In genomic region chr9:7333714-7334113, GRCh38 we compare ENCODE assay signal across 20 cellular contexts.
"Had no signal": no experiment of that assay in that cellular context is flagged by ENCODE, and none has a peak within 500 bp of the region (broad histone marks: within the 10 kb centered on the region; RNA-seq: fewer than 3 reads in every experiment).

No MANE protein-coding gene starts in this region.

- H3K27me3 ChIP-seq: colonic mucosa, gastrocnemius medialis, heart right ventricle, right lobe of liver, spleen, tibial artery, upper lobe of right lung, vagina had no signal

- H3K9ac ChIP-seq: parathyroid adenoma had no signal

- H3K9me3 ChIP-seq: colonic mucosa, gastrocnemius medialis, psoas muscle, right lobe of liver, spleen, tibial artery, upper lobe of right lung, vagina had no signal

- ATAC-seq: gastrocnemius medialis; heart right ventricle; natural killer cell treated with Interleukin-12 subunit alpha and Interleukin-12 subunit beta and Interleukin-15 and Interleukin-18, amount 100 ng/mL, for 72 hours; psoas muscle; right lobe of liver; stimulated activated memory B cell treated with anti-CD40 and anti-IgM and Interleukin-4, amounts not matched to agents 10 μg/mL and 1 μg/mL and 100 μg/mL, for 72 hours; upper lobe of right lung had no signal

- DNase-seq: colonic mucosa; dermis blood vessel endothelial cell; gastrocnemius medialis; heart right ventricle; hypothalamus; kidney glomerular epithelial cell; psoas muscle; retina; right lobe of liver; spleen; stimulated activated CD4-positive, alpha-beta T cell treated with anti-CD3 and anti-CD28 coated beads, Interleukin-15, amount 100 ng/mL, for 24 hours; stimulated activated CD4-positive, alpha-beta T cell treated with anti-CD3 and anti-CD28 coated beads, Interleukin-1b, Interleukin-23, amount 100 ng/mL, for 48 hours; stimulated activated CD4-positive, alpha-beta T cell treated with anti-CD3 and anti-CD28 coated beads, Interleukin-4, amount 100 ng/mL, for 24 hours; tibial artery; upper lobe of right lung had no signal

- H3K36me3 ChIP-seq: colonic mucosa, gastrocnemius medialis, heart right ventricle, right lobe of liver, spleen, tibial artery, upper lobe of right lung, vagina had no signal

- H3K4me3 ChIP-seq: colonic mucosa, gastrocnemius medialis, heart right ventricle, psoas muscle, right lobe of liver, spleen, tibial artery, upper lobe of right lung, vagina had no signal

- H3K4me1 Mint-ChIP-seq: stimulated activated memory B cell treated with anti-CD40 and anti-IgM and Interleukin-4, amounts not matched to agents 10 μg/mL and 1 μg/mL and 100 μg/mL, for 72 hours had no signal

- H3K4me1 ChIP-seq: colonic mucosa, gastrocnemius medialis, parathyroid adenoma, psoas muscle, right lobe of liver, spleen, tibial artery, vagina had no signal

- H3K9me3 Mint-ChIP-seq: natural killer cell treated with Interleukin-12 subunit alpha and Interleukin-12 subunit beta and Interleukin-15 and Interleukin-18, amount 100 ng/mL, for 72 hours; stimulated activated memory B cell treated with anti-CD40 and anti-IgM and Interleukin-4, amounts not matched to agents 10 μg/mL and 1 μg/mL and 100 μg/mL, for 72 hours; stimulated activated naive CD8-positive, alpha-beta T cell treated with anti-CD3 and anti-CD28 coated beads, Interleukin-15, Interleukin-2, amounts not matched to agents 100 ng/mL and 50 ng/mL, for 24 hours had no signal

- H3K27ac Mint-ChIP-seq: natural killer cell treated with Interleukin-12 subunit alpha and Interleukin-12 subunit beta and Interleukin-15 and Interleukin-18, amount 100 ng/mL, for 72 hours; stimulated activated memory B cell treated with anti-CD40 and anti-IgM and Interleukin-4, amounts not matched to agents 10 μg/mL and 1 μg/mL and 100 μg/mL, for 72 hours; stimulated activated naive CD8-positive, alpha-beta T cell treated with anti-CD3 and anti-CD28 coated beads, Interleukin-15, Interleukin-2, amounts not matched to agents 100 ng/mL and 50 ng/mL, for 24 hours had no signal

- H3K27ac ChIP-seq: colonic mucosa, gastrocnemius medialis, heart right ventricle, parathyroid adenoma, psoas muscle, right lobe of liver, spleen, tibial artery, upper lobe of right lung, vagina had no signal

- H2AFZ ChIP-seq: parathyroid adenoma had no signal

- H3K36me3 Mint-ChIP-seq: natural killer cell treated with Interleukin-12 subunit alpha and Interleukin-12 subunit beta and Interleukin-15 and Interleukin-18, amount 100 ng/mL, for 72 hours; stimulated activated memory B cell treated with anti-CD40 and anti-IgM and Interleukin-4, amounts not matched to agents 10 μg/mL and 1 μg/mL and 100 μg/mL, for 72 hours had no signal

- H3K79me2 ChIP-seq: parathyroid adenoma had no signal

- H3K4me3 Mint-ChIP-seq: natural killer cell treated with Interleukin-12 subunit alpha and Interleukin-12 subunit beta and Interleukin-15 and Interleukin-18, amount 100 ng/mL, for 72 hours; stimulated activated memory B cell treated with anti-CD40 and anti-IgM and Interleukin-4, amounts not matched to agents 10 μg/mL and 1 μg/mL and 100 μg/mL, for 72 hours; stimulated activated naive CD8-positive, alpha-beta T cell treated with anti-CD3 and anti-CD28 coated beads, Interleukin-15, Interleukin-2, amounts not matched to agents 100 ng/mL and 50 ng/mL, for 24 hours had no signal
